8 cellular contexts compared by ENCODE assay signal in genomic region chr3:156681003-156681402, GRCh38. TPM values are rescaled to one million over a fixed set of nuclear protein-coding genes. Genes with fewer than 3 reads are reported as not detected.
DNase-seq lines count a peak whose midpoint lies in the region; ATAC-seq, FAIRE-seq and TF ChIP-seq lines count a peak whose summit lies in the region.

No MANE protein-coding gene starts in this region.

- intact Hi-C loops in K562 (cut with micrococcal nuclease) = no loop called here
- intact Hi-C loops in left lung (cut with DNase I) = no loop called here

- DNase-seq in CD4-positive, CD25-positive, alpha-beta regulatory T cell = no peak
- DNase-seq in NCI-H2196 treated with DMSO at 0.1 percent for 48 hours (lab: John Stamatoyannopoulos, UW; ENCODE audit: unreplicated experiment) (peak; percentile 89), K562 (ENCODE audit: extremely low read depth in 1 of 4, low spot score in 3 of 4) (peak in 1 of 4 experiments; percentile 53), left lung (peak in 1 of 2 donors; percentile 41), GM10248 (ENCODE audit: extremely low spot score) (no peak)
- no peak for DNase-seq in stimulated activated CD4-positive, alpha-beta T cell treated with anti-CD3 and anti-CD28 coated beads, Interleukin-2, amount 100 ng/mL, for 48 hours

- H3K4me1 Mint-ChIP-seq in CD4-positive, CD25-positive, alpha-beta regulatory T cell = peaks cover 57 to 92% (median 81%) of the 10 kb centered on the region in 4 donors

- WGBS in K562 (ENCODE audit: insufficient coverage, low coverage, missing lambda C conversion rate) = 72% methylated on average over 4 of the region's 4 CpGs

- H3K36me3 Mint-ChIP-seq in CD4-positive, CD25-positive, alpha-beta regulatory T cell = peaks cover 24% of the 10 kb centered on the region

- no peak overlapping the region for H3K27ac ChIP-seq in CD4-positive, CD25-positive, alpha-beta regulatory T cell (ENCODE audit: insufficient read depth, low read length, poor library complexity, severe bottlenecking)
- H3K27ac ChIP-seq in K562 (ENCODE audit: extremely low read depth, low read depth, low read length) = no peak overlapping the region
- peak overlapping the region; percentile 47 to 82 for H3K27ac ChIP-seq in left lung

- FAIRE-seq in K562 (lab: Jason Lieb, UNC) = no peak

- ATAC-seq in CD4-positive, CD25-positive, alpha-beta regulatory T cell (ENCODE audit: low read depth in 2 of 2) = no peak
- ATAC-seq in GM18873 (IDR thresholded peaks at IDR 0.05; ENCODE audit: low FRiP score, unreplicated experiment) (peak; percentile 73), HG03064 (IDR thresholded peaks at IDR 0.05; ENCODE audit: low read depth, unreplicated experiment) (peak; percentile 67), K562 (peak; percentile 53; the same call in 2 of the 3 replicates), left lung (peak; percentile 79)

- peak overlapping the region; percentile 64 for H3K4me3 ChIP-seq in CD4-positive, CD25-positive, alpha-beta regulatory T cell (ENCODE audit: low read depth, low read length)
- H3K4me3 ChIP-seq in K562 (no peak overlapping the region), left lung (peak overlapping the region in 1 of 2 donors; percentile 5)

- peak in 1 of 2 experiments; percentile 11; a peak in 1 of 4 replicates for TF ChIP-seq RAD21 in K562 (CRISPR knock-in tag; conservative IDR thresholded peaks at IDR 0.05 in 1 of 2, IDR thresholded peaks at IDR 0.05 in 1 of 2)

- H3K36me3 ChIP-seq in CD4-positive, CD25-positive, alpha-beta regulatory T cell (ENCODE audit: control insufficient read depth, insufficient read depth, low read length) = peaks cover 36% of the 10 kb centered on the region
- H3K36me3 ChIP-seq in K562 (ENCODE audit: control insufficient read depth, insufficient read depth, low read length) (peaks cover 76% of the 10 kb centered on the region), left lung (peaks cover 0 to 24% of the 10 kb centered on the region in 2 donors)

- no peaks in the 10 kb centered on the region for H3K27me3 ChIP-seq in CD4-positive, CD25-positive, alpha-beta regulatory T cell (ENCODE audit: control insufficient read depth, insufficient read depth, low read length)
- H3K27me3 ChIP-seq in K562 (ENCODE audit: control insufficient read depth in 2 of 2, insufficient read depth in 2 of 2, low read length in 2 of 2) (no peaks in the 10 kb centered on the region), left lung (no peaks in the 10 kb centered on the region)

- no peak for TF ChIP-seq EP300 in K562 (IDR thresholded peaks at IDR 0.05; ENCODE audit: low read length)

- H3K27ac Mint-ChIP-seq in CD4-positive, CD25-positive, alpha-beta regulatory T cell = peak overlapping the region in 1 of 3 donors; percentile 64

- H2AFZ ChIP-seq in K562 (ENCODE audit: low read depth, low read length) = no peak overlapping the region

- no peaks in the 10 kb centered on the region for H3K9me3 Mint-ChIP-seq in CD4-positive, CD25-positive, alpha-beta regulatory T cell

- H3K9me1 ChIP-seq in K562 (ENCODE audit: control insufficient read depth, insufficient read depth, low read length) = no peaks in the 10 kb centered on the region

- no TSS peak for BruUV-seq in K562 (replicated peaks; lab: Mats Ljungman, UMichigan)

- H3K79me2 ChIP-seq in K562 (ENCODE audit: control insufficient read depth, insufficient read depth, low read length) = peaks cover 99% of the 10 kb centered on the region

- in situ Hi-C loops in K562 (cut with MboI) = loop anchor here (10.0 to 25.0 kb wide), 3 partner anchors 404 to 544 kb away; no protein-coding TSS in a partner anchor

- CTCF ChIA-PET in K562 (lab: Yijun Ruan, JAX; ENCODE audit: low intra/inter-chr PET ratio) (no interaction called here), GM10248 (lab: Yijun Ruan, JAX) (interaction anchor here (0.6 to 14.1 kb wide), 5 partner anchors 10 to 456 kb away, joined by 3 to 212 read pairs (median 4); no protein-coding TSS in a partner anchor)

- no peak for TF ChIP-seq CTCF in K562 (IDR thresholded peaks at IDR 0.05 in 2 of 3, conservative IDR thresholded peaks at IDR 0.05 in 1 of 3; ENCODE audit: insufficient read depth in 2 of 3, low read depth in 1 of 3, low read length in 3 of 3)
- TF ChIP-seq CTCF in left lung (IDR thresholded peaks at IDR 0.05) = no peak
- TF ChIP-seq CTCF in GM10248 (IDR thresholded peaks at IDR 0.05; ENCODE audit: control extremely low read depth, extremely low read depth, low read depth, missing control alignments) = no peak

- peaks cover 87% of the 10 kb centered on the region for H3K4me1 ChIP-seq in CD4-positive, CD25-positive, alpha-beta regulatory T cell (ENCODE audit: control insufficient read depth, insufficient read depth, low read length, poor library complexity, severe bottlenecking)
- H3K4me1 ChIP-seq in K562 (replicated peaks in 1 of 2; ENCODE audit: control insufficient read depth in 2 of 2, insufficient read depth in 2 of 2, low read length in 2 of 2) (peaks cover 6 to 53% of the 10 kb centered on the region in 2 experiments; a peak in 3 of 5 replicates), left lung (peaks cover 37 to 100% of the 10 kb centered on the region in 2 donors)

- H3K4me2 ChIP-seq in K562 (ENCODE audit: insufficient read depth, low read length) = no peak overlapping the region

- H3K9me3 ChIP-seq in CD4-positive, CD25-positive, alpha-beta regulatory T cell (ENCODE audit: control insufficient read depth in 2 of 2, low read length in 2 of 2) = no peaks in the 10 kb centered on the region
- H3K9me3 ChIP-seq in K562 (replicated peaks; ENCODE audit: control insufficient read depth, insufficient read depth, low read depth, low read length) (no peaks in the 10 kb centered on the region), left lung (no peaks in the 10 kb centered on the region)

- no peak for TF ChIP-seq POLR2A in K562 (conservative IDR thresholded peaks at IDR 0.05)

- no peaks in the 10 kb centered on the region for H3K27me3 Mint-ChIP-seq in CD4-positive, CD25-positive, alpha-beta regulatory T cell

- H3K9ac ChIP-seq in K562 (ENCODE audit: insufficient read depth in 1 of 2, low read depth in 2 of 2, low read length in 2 of 2) = no peak overlapping the region

- POLR2A ChIA-PET in K562 (lab: Yijun Ruan, JAX) (interaction anchor here (0.7 to 2.3 kb wide), 4 partner anchors 9 to 132 kb away, joined by 3 to 6 read pairs (median 4); partner anchors contain the start of gene SSR3), GM10248 (lab: Yijun Ruan, JAX) (interaction anchor here (0.9 to 2.2 kb wide), 5 partner anchors 22 to 408 kb away, joined by 3 to 9 read pairs (median 4); partner anchors contain the start of gene SSR3)

- peaks cover 50% of the 10 kb centered on the region for H4K20me1 ChIP-seq in K562 (replicated peaks; ENCODE audit: control insufficient read depth, insufficient read depth, low read length)

- peak overlapping the region; percentile 25 to 65 (median 56) for H3K4me3 Mint-ChIP-seq in CD4-positive, CD25-positive, alpha-beta regulatory T cell

TF ChIP-seq in K562, 482 proteins besides CTCF, POLR2A, EP300 and RAD21 (continues in another document):
- no peak for TF ChIP-seq SIN3B (IDR thresholded peaks at IDR 0.05; ENCODE audit: low read depth)
- 0 out of 4 replicates have a peak, but pooled peaks of 1 of the 2 experiments have one; percentile 22 for TF ChIP-seq TEAD1 (CRISPR knock-in tag; IDR thresholded peaks at IDR 0.05)
- no peak for TF ChIP-seq GTF2F1 (IDR thresholded peaks at IDR 0.05; ENCODE audit: low read depth, low read length)
- peak; percentile 51 to 66; a peak in 3 of 4 replicates for TF ChIP-seq KDM1A (IDR thresholded peaks at IDR 0.05)
- TF ChIP-seq CTBP1 (IDR thresholded peaks at IDR 0.05; ENCODE audit: borderline replicate concordance) = peak; percentile 74
- TF ChIP-seq TEAD4 (IDR thresholded peaks at IDR 0.05; ENCODE audit: low read length) = peak; percentile 73
- TF ChIP-seq TEAD4 (CRISPR knock-in tag; IDR thresholded peaks at IDR 0.05; ENCODE audit: borderline replicate concordance) = no peak
- TF ChIP-seq SAFB (IDR thresholded peaks at IDR 0.05; ENCODE audit: borderline replicate concordance, low read depth, low read length) = no peak
- peak; percentile 30; the same call in 1 of the 2 replicates for TF ChIP-seq ETV1 (tag; conservative IDR thresholded peaks at IDR 0.05; ENCODE audit: low read depth)
- no peak for TF ChIP-seq SIRT6 (IDR thresholded peaks at IDR 0.05; ENCODE audit: low read depth, low read length)
- no peak for TF ChIP-seq ZNF436 (CRISPR knock-in tag; IDR thresholded peaks at IDR 0.05)
- TF ChIP-seq RCOR1 (IDR thresholded peaks at IDR 0.05; ENCODE audit: borderline replicate concordance in 1 of 2, low read depth in 2 of 2, low read length in 2 of 2) = peak; percentile 61 to 93; a peak in 3 of 4 replicates
- no peak for TF ChIP-seq USF2 (CRISPR knock-in tag; IDR thresholded peaks at IDR 0.05)
- peak; percentile 100 for TF ChIP-seq FOXJ2 (tag; IDR thresholded peaks at IDR 0.05)

RNA-seq across cellular contexts. Expression of gene TIPARP, which starts 6.6 kb away (rescaled TPM):
- total RNA-seq in CD4-positive, CD25-positive, alpha-beta regulatory T cell = 120 TPM
- polyA plus RNA-seq in CD4-positive, CD25-positive, alpha-beta regulatory T cell = 10 to 100 TPM; 11.5 to 24.2 (median 19.5) TPM
- total RNA-seq in K562 (2011; cell fraction: chromatin; rRNA removed; ENCODE audit: low replicate concordance) = 28.7 and 54.2 TPM in 2 replicates
- 10.3 and 12.6 TPM in 2 replicates for total RNA-seq in K562 (2011; cell fraction: nucleolus; rRNA removed)
- total RNA-seq in K562 (2011; cell fraction: nucleoplasm; rRNA removed) = 17.4 and 19.8 TPM in 2 replicates
- total RNA-seq in K562 (2014; rRNA removed) (15.1 and 15.8 TPM in 2 replicates), K562 (2014; rRNA removed; fragmentation: Illumina TruSeq; extraction: Trizol) (23.6 and 27.5 TPM in 2 replicates), K562 (2015; rRNA removed; fragmentation: Illumina TruSeq; extraction: Trizol) (29.4 TPM in 2 replicates), K562 (2021) (14.6 and 16.1 TPM in 2 replicates), left lung (10 to 100 TPM; 47.7 to 49.5 TPM)
- polyA plus RNA-seq in K562 (2011; rRNA removed) (11.9 and 12.2 TPM in 2 replicates), K562 (2014; fragmentation: Illumina TruSeq; extraction: Trizol) (18.3 and 20.4 TPM in 2 replicates), K562 (2014; fragmentation: Nextera tagmentation; extraction: Ambion mirVana) (1 to 10 TPM; 2.4 to 3.5 TPM), K562 (2014; rRNA removed) (8.3 and 9.8 TPM in 2 replicates)
- polyA plus RNA-seq in K562 (2011; cell fraction: cytosol; rRNA removed) = 3.2 and 4.4 TPM in 2 replicates
- 9.7 and 13.4 TPM in 2 replicates for polyA plus RNA-seq in K562 (2011; cell fraction: nucleus; rRNA removed)
- 15.9 and 21.4 TPM in 2 replicates for polyA plus RNA-seq in K562 (2012)
- polyA minus RNA-seq in K562 (2011; rRNA and poly(A)+ RNA removed) = 16.7 and 20.8 TPM in 2 replicates
- 9.1 and 11.1 TPM in 2 replicates for polyA minus RNA-seq in K562 (2011; cell fraction: cytosol; rRNA and poly(A)+ RNA removed)
- polyA minus RNA-seq in K562 (2011; cell fraction: nucleus; rRNA and poly(A)+ RNA removed) = 17.1 and 47.2 TPM in 2 replicates

Comparison
In these comparisons a context has a peak if more than half of its experiments do, and no peak if none do; other contexts are left out.
1. ATAC-seq: peak in GM18873 (single experiment), HG03064 (single experiment), K562 (single experiment) and left lung (single experiment); none in CD4-positive, CD25-positive, alpha-beta regulatory T cell (0 of 2).
2. H3K27ac ChIP-seq: peak in left lung (2 of 2); none in CD4-positive, CD25-positive, alpha-beta regulatory T cell (single experiment) and K562 (single experiment).